24 cellular contexts compared by ENCODE assay signal in genomic region chr3:105620236-105620635, GRCh38.
DNase-seq lines count a peak whose midpoint lies in the region; ATAC-seq lines count a peak whose summit lies in the region.
"Had no signal": no experiment of that assay in that cellular context is flagged by ENCODE, and none has a peak within 500 bp of the region (broad histone marks: within the 10 kb centered on the region; RNA-seq: fewer than 3 reads in every experiment).

No MANE protein-coding gene starts in this region.

- peak overlapping the region; percentile 43 for H3K27ac ChIP-seq in SJSA1
- H3K27ac ChIP-seq in mesenchymal stem cell (ENCODE audit: low read length, poor library complexity, severe bottlenecking) = no peak overlapping the region
- H3K27ac ChIP-seq: 22Rv1; A549; BLaER1 treated with 17β-estradiol and CSF1 and Interleukin-3, amounts not matched to agents 10 nM and 100 nM; C4-2B had no signal

- H2AFZ ChIP-seq in mesenchymal stem cell (ENCODE audit: low read depth, low read length) = no peak overlapping the region

- peaks cover 4% of the 10 kb centered on the region for H3K9me3 Mint-ChIP-seq in activated CD4-positive, alpha-beta T cell treated with anti-CD3 and anti-CD28 coated beads, Interleukin-2, amount 10 ng/mL, durations not matched to agents 24 days and 14 days
- H3K9me3 Mint-ChIP-seq: CD4-positive, alpha-beta T cell; CD8-positive, alpha-beta T cell had no signal

- no peak overlapping the region for H3K14ac ChIP-seq in mesenchymal stem cell (ENCODE audit: low read length in 2 of 2)

- H3K36me3 ChIP-seq in SJSA1 (no peaks in the 10 kb centered on the region), mesenchymal stem cell (ENCODE audit: control insufficient read depth in 1 of 2, insufficient read depth in 2 of 2, low read depth in 1 of 2, low read length in 2 of 2) (no peaks in the 10 kb centered on the region)
- H3K36me3 ChIP-seq: BLaER1 treated with 17β-estradiol and CSF1 and Interleukin-3, amounts not matched to agents 10 nM and 100 nM had no signal

- no peak overlapping the region for H2AK5ac ChIP-seq in mesenchymal stem cell (ENCODE audit: low read length, severe bottlenecking)

- no peaks in the 10 kb centered on the region for H3K4me1 Mint-ChIP-seq in activated CD4-positive, alpha-beta T cell treated with anti-CD3 and anti-CD28 coated beads, Interleukin-2, amount 10 ng/mL, durations not matched to agents 24 days and 14 days
- H3K4me1 Mint-ChIP-seq: B cell had no signal

- intact Hi-C loops in activated CD4-positive, alpha-beta T cell treated with anti-CD3 and anti-CD28 coated beads, Interleukin-2, amount 10 ng/mL, durations not matched to agents 24 days and 14 days (cut with micrococcal nuclease) = no loop called here

- H2BK120ac ChIP-seq in mesenchymal stem cell (ENCODE audit: low read depth, low read length) = no peak overlapping the region

- H3K36me3 Mint-ChIP-seq in activated CD4-positive, alpha-beta T cell treated with anti-CD3 and anti-CD28 coated beads, Interleukin-2, amount 10 ng/mL, durations not matched to agents 24 days and 14 days (ENCODE audit: low read depth) = no peaks in the 10 kb centered on the region
- H3K36me3 Mint-ChIP-seq: CD8-positive, alpha-beta T cell had no signal

- no peak overlapping the region for H3K23ac ChIP-seq in mesenchymal stem cell (ENCODE audit: low read length in 2 of 2)

- peak overlapping the region in 1 of 2 experiments; percentile 21 for H3K18ac ChIP-seq in mesenchymal stem cell (ENCODE audit: low read depth in 1 of 2, low read length in 2 of 2)

- no peak overlapping the region for H2BK12ac ChIP-seq in mesenchymal stem cell (ENCODE audit: low read length in 2 of 2)

- H4K8ac ChIP-seq in mesenchymal stem cell (ENCODE audit: low read length) = no peak overlapping the region

- no peak overlapping the region for H2BK15ac ChIP-seq in mesenchymal stem cell (ENCODE audit: low read depth, poor library complexity, severe bottlenecking)

- peaks cover 31% of the 10 kb centered on the region for H3K4me1 ChIP-seq in SJSA1 (replicated peaks)
- H3K4me1 ChIP-seq in mesenchymal stem cell (ENCODE audit: control insufficient read depth, insufficient read depth, low read depth, low read length) = no peaks in the 10 kb centered on the region
- H3K4me1 ChIP-seq: A549, Caco-2 had no signal

- H3K4me3 ChIP-seq in SJSA1 = no peak overlapping the region
- H3K4me3 ChIP-seq in mesenchymal stem cell (ENCODE audit: insufficient read depth in 1 of 2, low read depth in 1 of 2, low read length in 2 of 2) = no peak overlapping the region
- H3K4me3 ChIP-seq: A549; BLaER1 treated with 17β-estradiol and CSF1 and Interleukin-3, amounts not matched to agents 10 nM and 100 nM; GM12878 had no signal

- DNase-seq in activated CD4-positive, alpha-beta T cell treated with anti-CD3 and anti-CD28 coated beads, Interleukin-2, amount 10 ng/mL, durations not matched to agents 24 days and 14 days = peak; percentile 20
- no peak for DNase-seq in activated CD4-positive, alpha-beta T cell treated with anti-CD3 and anti-CD28 coated beads for 4 hours
- DNase-seq in SJSA1 (ENCODE audit: low read depth in 1 of 2, low spot score in 2 of 2) (peak in 1 of 2 experiments; percentile 59), mesenchymal stem cell (peak; percentile 18)
- DNase-seq in stimulated activated naive CD4-positive, alpha-beta T cell (lab: John Stamatoyannopoulos, UW) = no peak
- DNase-seq: AML-193; Caco-2; Calu3; CD4-positive, alpha-beta T cell; CD8-positive, alpha-beta T cell; DMS 273 treated with DMSO at 0.1 percent for 48 hours; DMS153; DMS53; DMS79; DND-41; EL; GDM1 had no signal

- WGBS in mesenchymal stem cell = 44% methylated on average over 1 of the region's 2 CpGs

- H3K4ac ChIP-seq in mesenchymal stem cell (ENCODE audit: low read depth in 1 of 2, low read length in 2 of 2) = no peak overlapping the region

- no peak overlapping the region for H4K91ac ChIP-seq in mesenchymal stem cell (ENCODE audit: low read length)

- H3K9ac ChIP-seq in mesenchymal stem cell (ENCODE audit: low read length) = no peak overlapping the region
- H3K9ac ChIP-seq: BLaER1 treated with 17β-estradiol and CSF1 and Interleukin-3, amounts not matched to agents 10 nM and 100 nM had no signal

- H3K27me3 Mint-ChIP-seq in activated CD4-positive, alpha-beta T cell treated with anti-CD3 and anti-CD28 coated beads, Interleukin-2, amount 10 ng/mL, durations not matched to agents 24 days and 14 days = peaks cover 2% of the 10 kb centered on the region
- H3K27me3 Mint-ChIP-seq: B cell; CD4-positive, alpha-beta T cell had no signal

- ATAC-seq in GM18858 (IDR thresholded peaks at IDR 0.05; ENCODE audit: unreplicated experiment) = no peak
- ATAC-seq: A549; CD8-positive, alpha-beta T cell; GM12878 had no signal

- no peaks in the 10 kb centered on the region for H3K79me1 ChIP-seq in mesenchymal stem cell (replicated peaks; ENCODE audit: low read length, poor library complexity, severe bottlenecking)

- H3K4me2 ChIP-seq in mesenchymal stem cell (ENCODE audit: low read length, poor library complexity, severe bottlenecking) = no peak overlapping the region
- H3K4me2 ChIP-seq: A549 had no signal

- H3K27me3 ChIP-seq in SJSA1 (replicated peaks) = no peaks in the 10 kb centered on the region
- no peaks in the 10 kb centered on the region for H3K27me3 ChIP-seq in mesenchymal stem cell (ENCODE audit: control insufficient read depth in 1 of 2, insufficient read depth in 1 of 2, low read length in 2 of 2)
- H3K27me3 ChIP-seq: BLaER1 treated with 17β-estradiol and CSF1 and Interleukin-3, amounts not matched to agents 10 nM and 100 nM had no signal

- H3K4me3 Mint-ChIP-seq in activated CD4-positive, alpha-beta T cell treated with anti-CD3 and anti-CD28 coated beads, Interleukin-2, amount 10 ng/mL, durations not matched to agents 24 days and 14 days = no peak overlapping the region
- H3K4me3 Mint-ChIP-seq: B cell; CD4-positive, alpha-beta T cell; CD8-positive, alpha-beta T cell had no signal

- H3K9me3 ChIP-seq in SJSA1 (replicated peaks) (no peaks in the 10 kb centered on the region), mesenchymal stem cell (ENCODE audit: control insufficient read depth, low read length) (no peaks in the 10 kb centered on the region)
- H3K9me3 ChIP-seq: A549; BLaER1 treated with 17β-estradiol and CSF1 and Interleukin-3, amounts not matched to agents 10 nM and 100 nM; Caco-2 had no signal

- H3K27ac Mint-ChIP-seq in activated CD4-positive, alpha-beta T cell treated with anti-CD3 and anti-CD28 coated beads, Interleukin-2, amount 10 ng/mL, durations not matched to agents 24 days and 14 days = no peak overlapping the region
- H3K27ac Mint-ChIP-seq: B cell; CD4-positive, alpha-beta T cell; CD8-positive, alpha-beta T cell had no signal

- no peak overlapping the region for H2BK5ac ChIP-seq in mesenchymal stem cell (ENCODE audit: low read depth, low read length, poor library complexity, severe bottlenecking)

Comparison
In these comparisons a context has a peak if more than half of its experiments do, and no peak if none do; other contexts are left out.
1. DNase-seq: peak in activated CD4-positive, alpha-beta T cell treated with anti-CD3 and anti-CD28 coated beads, Interleukin-2, amount 10 ng/mL, durations not matched to agents 24 days and 14 days (single experiment) and mesenchymal stem cell (single experiment); none in activated CD4-positive, alpha-beta T cell treated with anti-CD3 and anti-CD28 coated beads for 4 hours (0 of 2) and stimulated activated naive CD4-positive, alpha-beta T cell (0 of 6).